Comparison of ENCODE assay signal across 9 cellular contexts in the genomic region with DNA sequence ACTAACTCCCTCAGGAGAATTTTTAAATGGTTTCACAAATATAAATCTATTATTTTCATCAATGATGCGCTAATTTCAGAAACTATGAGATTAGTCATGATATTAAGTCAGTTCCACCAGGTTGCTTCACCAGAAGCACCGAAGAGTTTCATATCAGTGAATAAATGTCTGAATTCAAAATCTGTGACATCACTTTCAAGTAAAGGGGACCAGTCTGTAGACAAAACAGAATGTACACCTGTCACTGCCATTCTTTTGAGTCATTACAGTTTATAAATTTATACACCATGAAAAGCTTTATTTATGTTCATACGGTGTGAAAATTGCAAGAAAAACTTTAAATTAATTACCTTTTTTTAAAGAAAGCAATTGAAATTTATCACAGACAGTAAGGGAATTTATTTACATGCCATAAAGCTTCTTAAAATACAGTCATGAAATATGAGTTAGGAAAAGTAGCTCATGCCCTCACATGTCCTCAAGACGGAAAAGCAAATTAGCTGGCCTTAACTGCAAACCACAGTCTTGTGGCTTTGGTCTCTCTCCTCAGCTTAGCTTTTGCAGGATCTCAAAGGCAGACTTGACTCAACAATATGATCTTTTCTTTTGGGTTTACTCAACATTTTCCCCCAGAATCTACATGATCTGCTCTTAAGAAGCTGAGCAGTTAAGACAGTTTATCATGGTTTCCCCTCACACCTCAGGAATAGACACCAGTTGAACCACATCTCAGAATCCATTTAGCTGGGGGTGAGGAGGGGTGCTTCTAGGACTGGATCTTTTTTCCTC.
A peak's percentile ranks its signal among the peaks of the same experiment; 100 is the strongest.
DNase-seq lines count a peak whose midpoint lies in the region; ATAC-seq and TF ChIP-seq lines count a peak whose summit lies in the region.
"Had no signal": no experiment of that assay in that cellular context is flagged by ENCODE, and none has a peak within 500 bp of the region (broad histone marks: within the 10 kb centered on the region; RNA-seq: fewer than 3 reads in every experiment).

No MANE protein-coding gene starts in this region.

- no peaks in the 10 kb centered on the region for H3K36me3 Mint-ChIP-seq in CD4-positive, alpha-beta memory T cell
- H3K36me3 Mint-ChIP-seq in activated naive CD4-positive, alpha-beta T cell treated with anti-CD3 and anti-CD28 coated beads for 36 hours (ENCODE audit: low read depth) = no peaks in the 10 kb centered on the region

- POLR2A ChIA-PET in CD4-positive, alpha-beta memory T cell (lab: Charles Lee; ENCODE audit: partially characterized antibody) = no interaction called here

- no peaks in the 10 kb centered on the region for H3K36me3 ChIP-seq in CD4-positive, alpha-beta memory T cell (ENCODE audit: insufficient read depth, low read length)
- H3K36me3 ChIP-seq in left lung = no peaks in the 10 kb centered on the region

- H3K4me1 Mint-ChIP-seq in CD4-positive, alpha-beta memory T cell = no peaks in the 10 kb centered on the region
- H3K4me1 Mint-ChIP-seq in activated naive CD4-positive, alpha-beta T cell treated with anti-CD3 and anti-CD28 coated beads for 36 hours (ENCODE audit: low read depth) = no peaks in the 10 kb centered on the region

- no peak overlapping the region for H3K4me3 Mint-ChIP-seq in CD4-positive, alpha-beta memory T cell
- no peak overlapping the region for H3K4me3 Mint-ChIP-seq in activated naive CD4-positive, alpha-beta T cell treated with anti-CD3 and anti-CD28 coated beads for 36 hours

- intact Hi-C loops in CD4-positive, alpha-beta memory T cell (cut with micrococcal nuclease) = no loop called here
- intact Hi-C loops in left lung (cut with DNase I) = no loop called here
- intact Hi-C loops in activated naive CD4-positive, alpha-beta T cell treated with anti-CD3 and anti-CD28 coated beads for 36 hours (cut with micrococcal nuclease) = no loop called here

- H3K9me3 ChIP-seq in CD4-positive, alpha-beta memory T cell (ENCODE audit: control insufficient read depth in 1 of 2, low read length in 2 of 2) = no peaks in the 10 kb centered on the region
- H3K9me3 ChIP-seq in left lung = no peaks in the 10 kb centered on the region

- ATAC-seq in GM18499 (IDR thresholded peaks at IDR 0.05; ENCODE audit: insufficient read depth, unreplicated experiment) (peak; percentile 67), GM21515 (IDR thresholded peaks at IDR 0.05; ENCODE audit: unreplicated experiment) (peak; percentile 92), HG03432 (IDR thresholded peaks at IDR 0.05; ENCODE audit: unreplicated experiment) (peak; percentile 92), left lung (no peak)

- no peak overlapping the region for H3K27ac ChIP-seq in CD4-positive, alpha-beta memory T cell (ENCODE audit: low read depth, low read length)
- H3K27ac ChIP-seq in left lung = no peak overlapping the region

- H3K4me3 ChIP-seq in CD4-positive, alpha-beta memory T cell (ENCODE audit: low read length in 2 of 2) = no peak overlapping the region
- no peak overlapping the region for H3K4me3 ChIP-seq in left lung

- DNase-seq in amniotic epithelial cell (ENCODE audit: low read depth) = peak; percentile 76
- DNase-seq in NCI-H2081 (lab: John Stamatoyannopoulos, UW) = no peak
- no peak for DNase-seq in CD4-positive, alpha-beta memory T cell
- DNase-seq in left lung = no peak
- no peak for DNase-seq in activated naive CD4-positive, alpha-beta T cell treated with anti-CD3 and anti-CD28 coated beads for 36 hours
- DNase-seq: effector CD4-positive, alpha-beta T cell had no signal

- no peaks in the 10 kb centered on the region for H3K27me3 ChIP-seq in CD4-positive, alpha-beta memory T cell (ENCODE audit: insufficient read depth, low read length)
- H3K27me3 ChIP-seq in left lung = no peaks in the 10 kb centered on the region

- no peaks in the 10 kb centered on the region for H3K9me3 Mint-ChIP-seq in CD4-positive, alpha-beta memory T cell
- H3K9me3 Mint-ChIP-seq in activated naive CD4-positive, alpha-beta T cell treated with anti-CD3 and anti-CD28 coated beads for 36 hours = no peaks in the 10 kb centered on the region

- no peak for TF ChIP-seq CTCF in left lung (IDR thresholded peaks at IDR 0.05)

- CTCF ChIA-PET in CD4-positive, alpha-beta memory T cell (lab: Charles Lee; ENCODE audit: partially characterized antibody) = no interaction called here
- CTCF ChIA-PET in activated naive CD4-positive, alpha-beta T cell treated with anti-CD3 and anti-CD28 coated beads for 36 hours (lab: Charles Lee) = interaction anchor here (1.4 kb wide), 1 partner anchor 55 kb away, joined by 3 read pairs; no protein-coding TSS in a partner anchor

- peaks cover 2 to 3% of the 10 kb centered on the region in 2 donors for H3K27me3 Mint-ChIP-seq in CD4-positive, alpha-beta memory T cell
- peaks cover 3% of the 10 kb centered on the region for H3K27me3 Mint-ChIP-seq in activated naive CD4-positive, alpha-beta T cell treated with anti-CD3 and anti-CD28 coated beads for 36 hours (ENCODE audit: low read depth)

- H3K27ac Mint-ChIP-seq in CD4-positive, alpha-beta memory T cell = no peak overlapping the region
- H3K27ac Mint-ChIP-seq in activated naive CD4-positive, alpha-beta T cell treated with anti-CD3 and anti-CD28 coated beads for 36 hours = no peak overlapping the region

- no peaks in the 10 kb centered on the region for H3K4me1 ChIP-seq in CD4-positive, alpha-beta memory T cell (ENCODE audit: insufficient read depth, low read length)
- H3K4me1 ChIP-seq in left lung = peaks cover 0 to 7% of the 10 kb centered on the region in 2 donors
